In the genomic region with DNA sequence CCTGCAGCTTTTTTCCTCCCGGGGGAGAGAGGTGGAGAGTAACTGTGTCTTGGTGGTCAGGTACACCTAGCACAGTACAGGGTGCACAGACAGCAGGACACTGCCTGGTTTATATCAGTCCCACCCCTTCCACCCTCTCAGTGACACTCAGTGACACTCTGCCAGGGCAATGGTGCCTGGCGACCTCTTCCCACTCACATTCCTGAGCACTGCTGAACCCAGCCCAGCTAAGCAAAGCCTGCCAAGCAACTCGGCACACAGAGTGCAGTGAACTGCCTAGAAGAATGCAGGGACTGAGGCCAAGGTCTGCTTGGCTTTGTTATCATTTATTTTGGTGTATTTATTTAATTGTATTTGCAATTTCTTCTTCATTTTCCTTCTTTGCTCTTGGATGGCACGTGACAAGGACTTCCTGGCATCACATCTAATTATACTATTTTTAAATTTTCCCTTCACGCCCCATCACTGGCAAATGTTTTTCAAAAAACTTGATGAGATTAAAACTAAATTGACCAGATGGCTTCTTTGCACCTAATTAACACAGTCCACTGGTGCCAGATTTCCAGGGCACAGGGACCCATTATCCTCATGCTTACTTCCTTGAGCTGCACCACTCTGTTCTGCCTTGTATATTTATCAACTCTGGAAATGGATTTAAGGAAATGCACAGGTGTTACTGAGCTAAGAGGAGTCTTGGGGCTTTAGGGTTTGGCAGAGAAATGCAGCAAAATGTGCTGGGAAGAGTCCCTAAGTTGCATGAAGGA, we compare ENCODE assay signal across 10 cellular contexts.
DNase-seq lines count a peak whose midpoint lies in the region; ATAC-seq and TF ChIP-seq lines count a peak whose summit lies in the region.
"Had no signal": no experiment of that assay in that cellular context is flagged by ENCODE, and none has a peak within 500 bp of the region (broad histone marks: within the 10 kb centered on the region; RNA-seq: fewer than 3 reads in every experiment).

No MANE protein-coding gene starts in this region.

- TF ChIP-seq CTCF in brain (conservative IDR thresholded peaks at IDR 0.05) = no peak
- no peak for TF ChIP-seq CTCF in right atrium auricular region (IDR thresholded peaks at IDR 0.05)
- TF ChIP-seq CTCF in prostate gland (IDR thresholded peaks at IDR 0.05) = no peak

- 11% methylated on average over 5 of the region's 5 CpGs for WGBS in prostate gland

- ATAC-seq in HG02885 (IDR thresholded peaks at IDR 0.05; ENCODE audit: poor library complexity, unreplicated experiment) = no peak
- no peak for ATAC-seq in GM21786 (IDR thresholded peaks at IDR 0.05; ENCODE audit: unreplicated experiment)

- H3K27me3 ChIP-seq in right atrium auricular region = no peaks in the 10 kb centered on the region
- no peaks in the 10 kb centered on the region for H3K27me3 ChIP-seq in prostate gland (replicated peaks; ENCODE audit: insufficient read depth)

- H3K27ac ChIP-seq in right atrium auricular region (peak overlapping the region; percentile 39 to 87), prostate gland (peak overlapping the region in 1 of 2 donors; percentile 41)

- H3K4me3 ChIP-seq in right atrium auricular region = no peak overlapping the region
- no peak overlapping the region for H3K4me3 ChIP-seq in prostate gland

- H3K36me3 Mint-ChIP-seq in brain = peaks cover 4% of the 10 kb centered on the region
- H3K36me3 Mint-ChIP-seq: CD8-positive, alpha-beta memory T cell had no signal

- H3K4me1 ChIP-seq in right atrium auricular region = peaks cover 0 to 54% of the 10 kb centered on the region in 2 donors
- H3K4me1 ChIP-seq in prostate gland (replicated peaks) = peaks cover 14% of the 10 kb centered on the region

- peaks cover 6% of the 10 kb centered on the region for H3K27me3 Mint-ChIP-seq in brain

- no peak for TF ChIP-seq POLR2A in prostate gland (IDR thresholded peaks at IDR 0.05)

- H3K9me3 Mint-ChIP-seq in brain = peaks cover 12 to 45% (median 18%) of the 10 kb centered on the region in 5 experiments

- intact Hi-C loops in prostate gland (cut with DNase I) = no loop called here

- H3K27ac Mint-ChIP-seq in brain = peak overlapping the region in 4 of 5 experiments; percentile 72 to 96 (median 82)
- H3K27ac Mint-ChIP-seq: CD8-positive, alpha-beta memory T cell had no signal

- H3K9me3 ChIP-seq in right atrium auricular region (no peaks in the 10 kb centered on the region), prostate gland (no peaks in the 10 kb centered on the region)

- peak overlapping the region in 2 of 5 experiments; percentile 40 to 45 for H3K4me3 Mint-ChIP-seq in brain
- H3K4me3 Mint-ChIP-seq: CD8-positive, alpha-beta memory T cell had no signal

- DNase-seq in DMS 273 (lab: John Stamatoyannopoulos, UW; ENCODE audit: unreplicated experiment) = peak; percentile 80
- DNase-seq in right atrium auricular region (ENCODE audit: low spot score) = peak; percentile 84
- DNase-seq in prostate gland (ENCODE audit: low spot score) = peak; percentile 74
- no peak for DNase-seq in stimulated activated CD4-positive, alpha-beta T cell treated with anti-CD3 and anti-CD28 coated beads, Interleukin-2, amount 100 ng/mL, for 24 hours
- DNase-seq in T1000 (lab: John Stamatoyannopoulos, UW) = no peak
- DNase-seq: CD8-positive, alpha-beta memory T cell; T-helper 1 cell had no signal

- H3K4me1 Mint-ChIP-seq in brain = peaks cover 41% of the 10 kb centered on the region
- H3K4me1 Mint-ChIP-seq: CD8-positive, alpha-beta memory T cell had no signal

- H3K36me3 ChIP-seq in right atrium auricular region = no peaks in the 10 kb centered on the region
- H3K36me3 ChIP-seq in prostate gland = no peaks in the 10 kb centered on the region

Comparison
In these comparisons a context has a peak if more than half of its experiments do, and no peak if none do; other contexts are left out.
1. DNase-seq: peak in DMS 273 (single experiment), right atrium auricular region (single experiment) and prostate gland (single experiment); none in stimulated activated CD4-positive, alpha-beta T cell treated with anti-CD3 and anti-CD28 coated beads, Interleukin-2, amount 100 ng/mL, for 24 hours (0 of 2) and T1000 (single experiment).